ENCODE assay signal across 1 cellular context in the genomic region with DNA sequence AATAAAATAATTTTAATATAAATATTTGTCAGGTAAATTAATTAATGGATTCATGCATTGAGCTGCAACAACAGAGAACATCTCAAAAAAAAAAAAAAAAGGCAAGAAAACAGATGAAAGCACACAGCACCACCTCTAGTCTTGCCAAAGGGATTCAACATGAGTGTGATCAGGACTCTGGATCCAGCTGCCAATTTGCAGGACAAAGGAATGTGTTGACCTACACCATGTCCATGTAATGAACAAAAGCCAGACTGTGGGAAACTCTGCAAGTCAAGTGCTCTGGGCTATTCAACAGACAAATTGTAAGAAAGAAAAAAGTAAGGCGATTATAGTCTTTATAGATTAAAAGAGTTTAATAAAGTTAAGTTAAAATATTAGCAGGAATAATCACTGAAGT.
TF ChIP-seq lines count a peak whose summit lies in the region.

No MANE protein-coding gene starts in this region.

TF ChIP-seq in H1, 55 proteins besides CTCF, POLR2A, EP300 and RAD21:
- TF ChIP-seq SIX5 (IDR thresholded peaks at IDR 0.05; ENCODE audit: low read depth, low read length) (no peak), POU5F1 (IDR thresholded peaks at IDR 0.05; ENCODE audit: low read depth, low read length) (no peak), ASH2L (IDR thresholded peaks at IDR 0.05; ENCODE audit: low read length) (no peak), EZH2 (IDR thresholded peaks at IDR 0.05; ENCODE audit: low read depth, low read length, severe bottlenecking) (no peak), TBP (IDR thresholded peaks at IDR 0.05; ENCODE audit: low read depth, low read length) (no peak), TAF7 (optimal IDR thresholded peaks at IDR 0.05; ENCODE audit: borderline replicate concordance, low read depth, low read length) (no peak), SP1 (IDR thresholded peaks at IDR 0.05; ENCODE audit: low read depth, low read length) (no peak), CTBP2 (IDR thresholded peaks at IDR 0.05; ENCODE audit: borderline replicate concordance, insufficient read depth, insufficient read length, low read length) (no peak), SIRT6 (IDR thresholded peaks at IDR 0.05; ENCODE audit: low read length) (no peak), KDM5A (IDR thresholded peaks at IDR 0.05; ENCODE audit: low read length) (no peak), SIN3A (conservative IDR thresholded peaks at IDR 0.05 in 1 of 2, IDR thresholded peaks at IDR 0.05 in 1 of 2; ENCODE audit: low read depth in 1 of 2, low read length in 2 of 2) (no peak), RFX5 (IDR thresholded peaks at IDR 0.05; ENCODE audit: borderline replicate concordance, low read depth, low read length) (no peak), ZNF274 (IDR thresholded peaks at IDR 0.05; ENCODE audit: borderline replicate concordance, extremely low read depth, low read length) (no peak), RXRA (IDR thresholded peaks at IDR 0.05; ENCODE audit: insufficient read depth, low read depth, low read length) (no peak)
- TF ChIP-seq, protein P1, sequence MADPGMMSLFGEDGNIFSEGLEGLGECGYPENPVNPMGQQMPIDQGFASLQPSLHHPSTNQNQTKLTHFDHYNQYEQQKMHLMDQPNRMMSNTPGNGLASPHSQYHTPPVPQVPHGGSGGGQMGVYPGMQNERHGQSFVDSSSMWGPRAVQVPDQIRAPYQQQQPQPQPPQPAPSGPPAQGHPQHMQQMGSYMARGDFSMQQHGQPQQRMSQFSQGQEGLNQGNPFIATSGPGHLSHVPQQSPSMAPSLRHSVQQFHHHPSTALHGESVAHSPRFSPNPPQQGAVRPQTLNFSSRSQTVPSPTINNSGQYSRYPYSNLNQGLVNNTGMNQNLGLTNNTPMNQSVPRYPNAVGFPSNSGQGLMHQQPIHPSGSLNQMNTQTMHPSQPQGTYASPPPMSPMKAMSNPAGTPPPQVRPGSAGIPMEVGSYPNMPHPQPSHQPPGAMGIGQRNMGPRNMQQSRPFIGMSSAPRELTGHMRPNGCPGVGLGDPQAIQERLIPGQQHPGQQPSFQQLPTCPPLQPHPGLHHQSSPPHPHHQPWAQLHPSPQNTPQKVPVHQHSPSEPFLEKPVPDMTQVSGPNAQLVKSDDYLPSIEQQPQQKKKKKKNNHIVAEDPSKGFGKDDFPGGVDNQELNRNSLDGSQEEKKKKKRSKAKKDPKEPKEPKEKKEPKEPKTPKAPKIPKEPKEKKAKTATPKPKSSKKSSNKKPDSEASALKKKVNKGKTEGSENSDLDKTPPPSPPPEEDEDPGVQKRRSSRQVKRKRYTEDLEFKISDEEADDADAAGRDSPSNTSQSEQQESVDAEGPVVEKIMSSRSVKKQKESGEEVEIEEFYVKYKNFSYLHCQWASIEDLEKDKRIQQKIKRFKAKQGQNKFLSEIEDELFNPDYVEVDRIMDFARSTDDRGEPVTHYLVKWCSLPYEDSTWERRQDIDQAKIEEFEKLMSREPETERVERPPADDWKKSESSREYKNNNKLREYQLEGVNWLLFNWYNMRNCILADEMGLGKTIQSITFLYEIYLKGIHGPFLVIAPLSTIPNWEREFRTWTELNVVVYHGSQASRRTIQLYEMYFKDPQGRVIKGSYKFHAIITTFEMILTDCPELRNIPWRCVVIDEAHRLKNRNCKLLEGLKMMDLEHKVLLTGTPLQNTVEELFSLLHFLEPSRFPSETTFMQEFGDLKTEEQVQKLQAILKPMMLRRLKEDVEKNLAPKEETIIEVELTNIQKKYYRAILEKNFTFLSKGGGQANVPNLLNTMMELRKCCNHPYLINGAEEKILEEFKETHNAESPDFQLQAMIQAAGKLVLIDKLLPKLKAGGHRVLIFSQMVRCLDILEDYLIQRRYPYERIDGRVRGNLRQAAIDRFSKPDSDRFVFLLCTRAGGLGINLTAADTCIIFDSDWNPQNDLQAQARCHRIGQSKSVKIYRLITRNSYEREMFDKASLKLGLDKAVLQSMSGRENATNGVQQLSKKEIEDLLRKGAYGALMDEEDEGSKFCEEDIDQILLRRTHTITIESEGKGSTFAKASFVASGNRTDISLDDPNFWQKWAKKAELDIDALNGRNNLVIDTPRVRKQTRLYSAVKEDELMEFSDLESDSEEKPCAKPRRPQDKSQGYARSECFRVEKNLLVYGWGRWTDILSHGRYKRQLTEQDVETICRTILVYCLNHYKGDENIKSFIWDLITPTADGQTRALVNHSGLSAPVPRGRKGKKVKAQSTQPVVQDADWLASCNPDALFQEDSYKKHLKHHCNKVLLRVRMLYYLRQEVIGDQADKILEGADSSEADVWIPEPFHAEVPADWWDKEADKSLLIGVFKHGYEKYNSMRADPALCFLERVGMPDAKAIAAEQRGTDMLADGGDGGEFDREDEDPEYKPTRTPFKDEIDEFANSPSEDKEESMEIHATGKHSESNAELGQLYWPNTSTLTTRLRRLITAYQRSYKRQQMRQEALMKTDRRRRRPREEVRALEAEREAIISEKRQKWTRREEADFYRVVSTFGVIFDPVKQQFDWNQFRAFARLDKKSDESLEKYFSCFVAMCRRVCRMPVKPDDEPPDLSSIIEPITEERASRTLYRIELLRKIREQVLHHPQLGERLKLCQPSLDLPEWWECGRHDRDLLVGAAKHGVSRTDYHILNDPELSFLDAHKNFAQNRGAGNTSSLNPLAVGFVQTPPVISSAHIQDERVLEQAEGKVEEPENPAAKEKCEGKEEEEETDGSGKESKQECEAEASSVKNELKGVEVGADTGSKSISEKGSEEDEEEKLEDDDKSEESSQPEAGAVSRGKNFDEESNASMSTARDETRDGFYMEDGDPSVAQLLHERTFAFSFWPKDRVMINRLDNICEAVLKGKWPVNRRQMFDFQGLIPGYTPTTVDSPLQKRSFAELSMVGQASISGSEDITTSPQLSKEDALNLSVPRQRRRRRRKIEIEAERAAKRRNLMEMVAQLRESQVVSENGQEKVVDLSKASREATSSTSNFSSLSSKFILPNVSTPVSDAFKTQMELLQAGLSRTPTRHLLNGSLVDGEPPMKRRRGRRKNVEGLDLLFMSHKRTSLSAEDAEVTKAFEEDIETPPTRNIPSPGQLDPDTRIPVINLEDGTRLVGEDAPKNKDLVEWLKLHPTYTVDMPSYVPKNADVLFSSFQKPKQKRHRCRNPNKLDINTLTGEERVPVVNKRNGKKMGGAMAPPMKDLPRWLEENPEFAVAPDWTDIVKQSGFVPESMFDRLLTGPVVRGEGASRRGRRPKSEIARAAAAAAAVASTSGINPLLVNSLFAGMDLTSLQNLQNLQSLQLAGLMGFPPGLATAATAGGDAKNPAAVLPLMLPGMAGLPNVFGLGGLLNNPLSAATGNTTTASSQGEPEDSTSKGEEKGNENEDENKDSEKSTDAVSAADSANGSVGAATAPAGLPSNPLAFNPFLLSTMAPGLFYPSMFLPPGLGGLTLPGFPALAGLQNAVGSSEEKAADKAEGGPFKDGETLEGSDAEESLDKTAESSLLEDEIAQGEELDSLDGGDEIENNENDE (IDR thresholded peaks at IDR 0.05; ENCODE audit: insufficient replicate concordance, low read length) = no peak
- TF ChIP-seq, protein P2, sequence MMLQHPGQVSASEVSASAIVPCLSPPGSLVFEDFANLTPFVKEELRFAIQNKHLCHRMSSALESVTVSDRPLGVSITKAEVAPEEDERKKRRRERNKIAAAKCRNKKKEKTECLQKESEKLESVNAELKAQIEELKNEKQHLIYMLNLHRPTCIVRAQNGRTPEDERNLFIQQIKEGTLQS (IDR thresholded peaks at IDR 0.05; ENCODE audit: insufficient read depth, low read depth, low read length) = no peak
